ENCODE assay signal across 13 cellular contexts in the genomic region with DNA sequence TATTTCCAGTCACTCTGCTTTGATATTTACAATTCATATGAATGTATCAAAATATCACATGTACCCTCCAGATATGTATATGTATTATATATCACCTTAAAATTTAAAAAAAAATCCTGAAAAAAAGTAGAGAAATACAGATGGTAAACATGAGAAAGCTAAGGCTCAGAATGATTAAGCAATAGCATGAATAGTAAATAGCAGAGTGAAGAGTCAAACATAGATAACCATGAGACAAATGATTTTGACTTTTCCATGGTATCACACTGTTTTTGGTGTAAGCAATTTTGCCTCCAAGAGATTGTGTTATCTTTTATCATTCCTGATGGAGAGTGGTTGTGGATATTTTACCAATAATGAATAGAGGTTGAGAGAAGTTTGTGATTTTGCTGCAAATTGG.
DNase-seq lines count a peak whose midpoint lies in the region; ATAC-seq and TF ChIP-seq lines count a peak whose summit lies in the region.
"Had no signal": no experiment of that assay in that cellular context is flagged by ENCODE, and none has a peak within 500 bp of the region (broad histone marks: within the 10 kb centered on the region; RNA-seq: fewer than 3 reads in every experiment).

No MANE protein-coding gene starts in this region.

- no TSS peak for BruUV-seq in IMR-90 (replicated peaks; lab: Mats Ljungman, UMichigan)

- no peak overlapping the region for H3K56ac ChIP-seq in IMR-90 (ENCODE audit: extremely low read depth, insufficient read depth, low read length)

- H4K91ac ChIP-seq in IMR-90 (ENCODE audit: insufficient read depth, low read depth, low read length), result no peak overlapping the region

- no peak overlapping the region for H2AK9ac ChIP-seq in IMR-90 (replicated peaks; ENCODE audit: low read depth, low read length, poor library complexity)

- H2BK20ac ChIP-seq in IMR-90 (ENCODE audit: low read depth, low read length), result no peak overlapping the region

- dilution Hi-C loops in IMR-90 (cut with HindIII; ENCODE audit: low sequenced_read_pairs, unreplicated experiment), result no loop called here

- H3K4ac ChIP-seq in IMR-90 (ENCODE audit: low read depth, low read length), result no peak overlapping the region

- CTCF ChIA-PET in IMR-90 (lab: Yijun Ruan, JAX), result interaction anchor here (0.6 kb wide), 1 partner anchor 94 kb away, joined by 3 read pairs; no protein-coding TSS in a partner anchor

- POLR2A ChIA-PET in IMR-90 (lab: Charles Lee; ENCODE audit: unreplicated experiment), result no interaction called here

- intact Hi-C loops in IMR-90 (cut with micrococcal nuclease) (no loop called here), colonic mucosa (cut with DNase I) (no loop called here)

- H3K9me3 ChIP-seq in IMR-90 (ENCODE audit: control insufficient read depth, insufficient read depth, low read length) (no peaks in the 10 kb centered on the region), adipocyte (ENCODE audit: control insufficient read depth, low read length) (no peaks in the 10 kb centered on the region), colonic mucosa (no peaks in the 10 kb centered on the region)

- no peaks in the 10 kb centered on the region for H3K27me3 ChIP-seq in IMR-90 (ENCODE audit: control insufficient read depth, insufficient read depth, low read length)
- no peaks in the 10 kb centered on the region for H3K27me3 ChIP-seq in adipocyte (replicated peaks; ENCODE audit: control insufficient read depth, insufficient read depth, low read length)
- no peaks in the 10 kb centered on the region for H3K27me3 ChIP-seq in colonic mucosa

- TF ChIP-seq POLR2A in IMR-90 (IDR thresholded peaks at IDR 0.05; ENCODE audit: low read depth, low read length), result no peak

- H3K23ac ChIP-seq in IMR-90 (ENCODE audit: low read depth, low read length), result no peak overlapping the region

- H2BK120ac ChIP-seq in IMR-90 (ENCODE audit: low read depth, low read length), result no peak overlapping the region

- DNase-seq in GM03348 (ENCODE audit: low spot score) (peak; percentile 22), IMR-90 (no peak), adipocyte (ENCODE audit: low read depth) (peak; percentile 7), fibroblast of peridontal ligament (ENCODE audit: extremely low read depth) (peak; percentile 10), cortex of kidney (lab: John Stamatoyannopoulos, UW) (no peak), colonic mucosa (no peak), NCI-H2171 treated with DMSO at 0.1 percent for 48 hours (lab: John Stamatoyannopoulos, UW) (no peak)
- DNase-seq: ACHN; C1 segment of cervical spinal cord; Calu3; CD4-positive, alpha-beta T cell; DMS79 had no signal

- H3K36me3 ChIP-seq in IMR-90 (ENCODE audit: control insufficient read depth, insufficient read depth, low read length) (no peaks in the 10 kb centered on the region), adipocyte (ENCODE audit: control insufficient read depth, insufficient read depth, low read length, severe bottlenecking) (no peaks in the 10 kb centered on the region), colonic mucosa (no peaks in the 10 kb centered on the region)

- no peak overlapping the region for H3K14ac ChIP-seq in IMR-90 (replicated peaks; ENCODE audit: low read depth, low read length)

- H3K4me3 ChIP-seq in IMR-90 (ENCODE audit: insufficient read depth, low read depth, low read length) (no peak overlapping the region), adipocyte (ENCODE audit: low read length) (no peak overlapping the region), colonic mucosa (no peak overlapping the region)

- H3K18ac ChIP-seq in IMR-90 (ENCODE audit: low read depth, low read length), result no peak overlapping the region

- no peaks in the 10 kb centered on the region for H4K20me1 ChIP-seq in IMR-90 (ENCODE audit: insufficient read depth, low read length)

- no peaks in the 10 kb centered on the region for H3K79me1 ChIP-seq in IMR-90 (ENCODE audit: low read depth in 1 of 2, low read length in 2 of 2)

- ATAC-seq in IMR-90 (ENCODE audit: low read depth), result no peak
- no peak for ATAC-seq in GM18909 (IDR thresholded peaks at IDR 0.05; ENCODE audit: poor library complexity, unreplicated experiment)

- H3K27ac ChIP-seq in IMR-90 (ENCODE audit: insufficient read depth, low read length) (no peak overlapping the region), colonic mucosa (no peak overlapping the region)

- H4K5ac ChIP-seq in IMR-90 (ENCODE audit: low read depth, low read length), result no peak overlapping the region

- no peak overlapping the region for H3K9ac ChIP-seq in IMR-90 (ENCODE audit: low read depth, low read length)
- H3K9ac ChIP-seq in adipocyte (ENCODE audit: low read length), result no peak overlapping the region
- no peak overlapping the region for H3K9ac ChIP-seq in colonic mucosa (ENCODE audit: low read depth in 2 of 2, low read length in 2 of 2)

- in situ Hi-C loops in IMR-90 (cut with MboI; ENCODE audit: low sequenced_read_pairs), result no loop called here

- H3K9me1 ChIP-seq in IMR-90 (ENCODE audit: insufficient read depth, low read length), result no peaks in the 10 kb centered on the region

- TF ChIP-seq CTCF in IMR-90 (conservative IDR thresholded peaks at IDR 0.05; ENCODE audit: low read depth, low read length), result no peak
- no peak for TF ChIP-seq CTCF in colonic mucosa (IDR thresholded peaks at IDR 0.05)

- H3K4me2 ChIP-seq in IMR-90 (ENCODE audit: low read depth, low read length), result no peak overlapping the region

- no peak overlapping the region for H2BK15ac ChIP-seq in IMR-90 (ENCODE audit: low read depth, low read length)

- no peak overlapping the region for H2AFZ ChIP-seq in IMR-90 (replicated peaks; ENCODE audit: low read length, poor library complexity)

- H4K8ac ChIP-seq in IMR-90 (ENCODE audit: low read depth in 2 of 2, low read length in 2 of 2), result no peak overlapping the region

- no peak overlapping the region for H2AK5ac ChIP-seq in IMR-90 (ENCODE audit: low read depth, low read length)

- H2BK5ac ChIP-seq in IMR-90 (ENCODE audit: low read depth, low read length, poor library complexity, severe bottlenecking), result no peak overlapping the region

- H3K4me1 ChIP-seq in IMR-90 (ENCODE audit: control insufficient read depth, insufficient read depth, low read length) (no peaks in the 10 kb centered on the region), adipocyte (ENCODE audit: control insufficient read depth, insufficient read depth, low read length) (peaks cover 9% of the 10 kb centered on the region), colonic mucosa (no peaks in the 10 kb centered on the region)

- TF ChIP-seq RAD21 in IMR-90 (IDR thresholded peaks at IDR 0.05; ENCODE audit: low read length), result no peak

TF ChIP-seq in IMR-90, 13 proteins besides CTCF, POLR2A, EP300 and RAD21:
- TF ChIP-seq NFE2L2 (IDR thresholded peaks at IDR 0.05; ENCODE audit: low read depth, low read length), result no peak
- TF ChIP-seq CEBPB (IDR thresholded peaks at IDR 0.05; ENCODE audit: low read depth, low read length), result peak; percentile 71
- TF ChIP-seq CHD1 (IDR thresholded peaks at IDR 0.05; ENCODE audit: low read depth, low read length), result no peak

Comparison
In these comparisons a context has a peak if more than half of its experiments do, and no peak if none do; other contexts are left out.
1. DNase-seq: peak in GM03348 (single experiment), adipocyte (single experiment) and fibroblast of peridontal ligament (single experiment); none in IMR-90 (single experiment), cortex of kidney (single experiment), colonic mucosa (single experiment) and NCI-H2171 treated with DMSO at 0.1 percent for 48 hours (single experiment).